Comparison of ENCODE assay signal across 1 cellular context in the genomic region with DNA sequence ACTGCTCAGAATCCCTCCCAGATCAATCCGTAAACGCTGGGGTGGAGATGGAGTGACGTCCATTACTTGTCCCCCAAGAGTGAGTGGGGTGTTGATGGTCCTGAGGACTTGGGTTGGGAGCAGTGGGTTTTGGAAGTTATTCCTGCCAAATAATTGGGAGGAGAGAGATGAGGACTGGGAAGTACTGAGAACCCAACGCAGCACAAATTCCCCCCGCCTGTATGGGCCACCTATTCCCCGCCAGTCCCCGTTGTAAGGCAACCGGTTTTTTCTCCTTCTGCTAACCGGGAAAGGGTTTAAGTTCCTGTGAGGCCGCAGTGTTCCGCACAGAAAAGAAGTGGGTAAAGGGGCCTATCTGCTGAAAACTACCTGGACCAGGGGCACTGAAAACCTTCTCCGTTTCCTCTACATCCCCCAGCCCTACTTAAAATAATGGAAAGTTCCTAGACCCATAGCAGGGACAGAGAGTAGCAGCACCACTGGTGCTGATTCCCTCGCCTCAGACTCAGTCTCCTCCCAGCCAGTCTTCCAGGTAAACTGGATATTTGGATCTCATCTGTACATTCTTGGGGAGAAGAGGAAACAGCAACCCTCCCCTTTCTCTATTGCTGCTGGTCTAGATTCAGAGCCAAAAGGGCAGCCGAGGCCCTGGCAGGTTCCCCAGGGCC.
TF ChIP-seq lines count a peak whose summit lies in the region.

No MANE protein-coding gene starts in this region.

TF ChIP-seq in endothelial cell of umbilical vein, 7 proteins besides CTCF, POLR2A, EP300 and RAD21:
- TF ChIP-seq JUN (IDR thresholded peaks at IDR 0.05; ENCODE audit: borderline replicate concordance, insufficient read depth, insufficient read length, low read depth) (no peak), MYC (IDR thresholded peaks at IDR 0.05; ENCODE audit: low read depth, low read length) (no peak), POLR2AphosphoS5 (IDR thresholded peaks at IDR 0.05; ENCODE audit: insufficient read depth, low read depth, low read length) (no peak), EZH2 (IDR thresholded peaks at IDR 0.05; ENCODE audit: borderline replicate concordance, low read depth, low read length, severe bottlenecking) (no peak), GATA2 (IDR thresholded peaks at IDR 0.05; ENCODE audit: insufficient read depth, insufficient read length, low read depth, low read length) (no peak), FOS (IDR thresholded peaks at IDR 0.05; ENCODE audit: borderline replicate concordance, insufficient read depth, low read length) (no peak)
- TF ChIP-seq, protein P1, sequence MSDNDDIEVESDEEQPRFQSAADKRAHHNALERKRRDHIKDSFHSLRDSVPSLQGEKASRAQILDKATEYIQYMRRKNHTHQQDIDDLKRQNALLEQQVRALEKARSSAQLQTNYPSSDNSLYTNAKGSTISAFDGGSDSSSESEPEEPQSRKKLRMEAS (IDR thresholded peaks at IDR 0.05; ENCODE audit: insufficient read depth, insufficient read length) = no peak
TF ChIP-seq in endothelial cell of umbilical vein: peak in this region for 0.
